ENCODE assay signal across 27 cellular contexts in genomic region chr13:47665041-47665440, GRCh38.
"Had no signal": no experiment of that assay in that cellular context is flagged by ENCODE, and none has a peak within 500 bp of the region (broad histone marks: within the 10 kb centered on the region; RNA-seq: fewer than 3 reads in every experiment).

No MANE protein-coding gene starts in this region.

- H3K4me1 Mint-ChIP-seq: immature natural killer cell; memory B cell; naive thymus-derived CD4-positive, alpha-beta T cell; stimulated activated memory B cell treated with anti-CD40 and anti-IgM and Interleukin-4, amounts not matched to agents 10 μg/mL and 1 μg/mL and 100 μg/mL, for 72 hours; stimulated activated naive CD8-positive, alpha-beta T cell treated with anti-CD3 and anti-CD28 coated beads, Interleukin-15, amount 100 ng/mL, for 72 hours had no signal

- ATAC-seq: left colon; mucosa of descending colon; naive thymus-derived CD4-positive, alpha-beta T cell; natural killer cell treated with Interleukin-12 subunit alpha and Interleukin-12 subunit beta and Interleukin-15 and Interleukin-18, amount 100 ng/mL, for 72 hours; right lobe of liver; stimulated activated memory B cell treated with anti-CD40 and anti-IgM and Interleukin-4, amounts not matched to agents 10 μg/mL and 1 μg/mL and 100 μg/mL, for 72 hours; stimulated activated naive CD8-positive, alpha-beta T cell treated with anti-CD3 and anti-CD28 coated beads, Interleukin-15, amount 100 ng/mL, for 72 hours had no signal

- DNase-seq: hippocampal formation; immature natural killer cell; kidney; left colon; left ventricle myocardium inferior; midbrain; mucosa of descending colon; naive thymus-derived CD4-positive, alpha-beta T cell; ovary; right lobe of liver; stimulated activated CD4-positive, alpha-beta T cell treated with anti-CD3 and anti-CD28 coated beads, Interleukin-1b, Interleukin-23, amount 100 ng/mL, for 48 hours; stimulated activated CD4-positive, alpha-beta T cell treated with anti-CD3 and anti-CD28 coated beads, Interleukin-2, amount 100 ng/mL, for 48 hours; stimulated activated CD4-positive, alpha-beta T cell treated with anti-CD3 and anti-CD28 coated beads, Interleukin-4, amount 100 ng/mL, for 4 hours; stimulated activated CD8-positive, alpha-beta memory T cell treated with anti-CD3 and anti-CD28 coated beads, Interleukin-4, amount 100 ng/mL, for 48 hours; stimulated activated naive CD4-positive, alpha-beta T cell treated with Interleukin-2 at 50 U/mL for 16 hours; stimulated activated naive CD8-positive, alpha-beta T cell treated with anti-CD3 and anti-CD28 coated beads, Interleukin-15, amount 100 ng/mL, for 72 hours; testis; thyroid gland; transverse colon; upper lobe of left lung had no signal

- H3K9me3 ChIP-seq: mucosa of descending colon, ovary, right atrium auricular region, right lobe of liver, testis, thyroid gland, transverse colon, upper lobe of left lung, vagina had no signal

- H3K36me3 Mint-ChIP-seq: immature natural killer cell; memory B cell; naive thymus-derived CD4-positive, alpha-beta T cell; natural killer cell treated with Interleukin-12 subunit alpha and Interleukin-12 subunit beta and Interleukin-15 and Interleukin-18, amount 100 ng/mL, for 72 hours; stimulated activated memory B cell treated with anti-CD40 and anti-IgM and Interleukin-4, amounts not matched to agents 10 μg/mL and 1 μg/mL and 100 μg/mL, for 72 hours had no signal

- H3K9me3 Mint-ChIP-seq: natural killer cell treated with Interleukin-12 subunit alpha and Interleukin-12 subunit beta and Interleukin-15 and Interleukin-18, amount 100 ng/mL, for 72 hours; stimulated activated naive CD8-positive, alpha-beta T cell treated with anti-CD3 and anti-CD28 coated beads, Interleukin-15, amount 100 ng/mL, for 72 hours had no signal

- H3K4me3 Mint-ChIP-seq: immature natural killer cell; memory B cell; naive thymus-derived CD4-positive, alpha-beta T cell; natural killer cell treated with Interleukin-12 subunit alpha and Interleukin-12 subunit beta and Interleukin-15 and Interleukin-18, amount 100 ng/mL, for 72 hours; stimulated activated memory B cell treated with anti-CD40 and anti-IgM and Interleukin-4, amounts not matched to agents 10 μg/mL and 1 μg/mL and 100 μg/mL, for 72 hours; stimulated activated naive CD8-positive, alpha-beta T cell treated with anti-CD3 and anti-CD28 coated beads, Interleukin-15, amount 100 ng/mL, for 72 hours had no signal

- H3K27ac ChIP-seq: left ventricle myocardium inferior, ovary, right atrium auricular region, right lobe of liver, testis, thyroid gland, transverse colon, upper lobe of left lung, vagina had no signal

- H3K4me2 ChIP-seq: smooth muscle cell had no signal

- H3K4me3 ChIP-seq: left ventricle myocardium inferior, mucosa of descending colon, ovary, right atrium auricular region, right lobe of liver, smooth muscle cell, testis, thyroid gland, transverse colon, upper lobe of left lung, vagina had no signal

- H3K27ac Mint-ChIP-seq: immature natural killer cell; memory B cell; naive thymus-derived CD4-positive, alpha-beta T cell; natural killer cell treated with Interleukin-12 subunit alpha and Interleukin-12 subunit beta and Interleukin-15 and Interleukin-18, amount 100 ng/mL, for 72 hours; progenitor cell of endocrine pancreas; stimulated activated memory B cell treated with anti-CD40 and anti-IgM and Interleukin-4, amounts not matched to agents 10 μg/mL and 1 μg/mL and 100 μg/mL, for 72 hours; stimulated activated naive CD8-positive, alpha-beta T cell treated with anti-CD3 and anti-CD28 coated beads, Interleukin-15, amount 100 ng/mL, for 72 hours had no signal

- H3K27me3 Mint-ChIP-seq: progenitor cell of endocrine pancreas; stimulated activated memory B cell treated with anti-CD40 and anti-IgM and Interleukin-4, amounts not matched to agents 10 μg/mL and 1 μg/mL and 100 μg/mL, for 72 hours; stimulated activated naive CD8-positive, alpha-beta T cell treated with anti-CD3 and anti-CD28 coated beads, Interleukin-15, amount 100 ng/mL, for 72 hours had no signal

- H3K27me3 ChIP-seq: ovary, right atrium auricular region, right lobe of liver, testis, thyroid gland, transverse colon, upper lobe of left lung, vagina had no signal

- H3K4me1 ChIP-seq: left ventricle myocardium inferior, right atrium auricular region, right lobe of liver, testis, thyroid gland, transverse colon, upper lobe of left lung, vagina had no signal

- H3K36me3 ChIP-seq: left ventricle myocardium inferior, ovary, right atrium auricular region, right lobe of liver, thyroid gland, transverse colon, upper lobe of left lung, vagina had no signal
